In the genomic region with DNA sequence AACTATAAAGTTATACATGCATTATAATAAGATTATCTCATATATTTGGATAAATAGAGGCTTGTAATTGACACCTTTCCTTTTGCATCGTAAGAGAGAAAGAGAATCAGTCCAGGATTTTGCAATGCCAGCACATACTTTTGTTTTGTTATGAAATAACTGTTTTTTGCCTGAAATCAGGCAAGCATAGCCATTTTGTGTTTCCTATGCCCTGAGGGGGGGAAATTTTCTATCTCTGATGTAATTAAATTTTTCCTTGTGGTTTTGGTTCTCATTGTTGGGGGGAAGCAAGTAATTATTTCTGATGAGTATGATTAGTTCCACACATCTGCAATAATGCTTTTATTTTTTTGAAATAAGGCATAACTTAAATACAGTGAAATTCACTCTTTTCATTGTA, we compare ENCODE assay signal across 18 cellular contexts.
DNase-seq lines count a peak whose midpoint lies in the region; ATAC-seq and TF ChIP-seq lines count a peak whose summit lies in the region.
"Had no signal": no experiment of that assay in that cellular context is flagged by ENCODE, and none has a peak within 500 bp of the region (broad histone marks: within the 10 kb centered on the region; RNA-seq: fewer than 3 reads in every experiment).

No MANE protein-coding gene starts in this region.

- peaks cover 11% of the 10 kb centered on the region for H3K4me1 ChIP-seq in foreskin keratinocyte
- H3K4me1 ChIP-seq: gastrocnemius medialis, vagina had no signal

- ATAC-seq in foreskin keratinocyte (no peak), HG02938 (IDR thresholded peaks at IDR 0.05; ENCODE audit: unreplicated experiment) (no peak), GM19395 (IDR thresholded peaks at IDR 0.05; ENCODE audit: unreplicated experiment) (no peak)
- ATAC-seq: activated CD8-positive, alpha-beta T cell treated with anti-CD3 and anti-CD28 coated beads, Interleukin-2, amount 10 ng/mL, durations not matched to agents 7 days and 5 days; gastrocnemius medialis had no signal

- no peaks in the 10 kb centered on the region for H3K27me3 ChIP-seq in foreskin keratinocyte
- H3K27me3 ChIP-seq: gastrocnemius medialis, vagina had no signal

- H3K4me3 ChIP-seq in AG09309 (ENCODE audit: control insufficient read depth, low read depth, low read length), result no peak overlapping the region
- H3K4me3 ChIP-seq: gastrocnemius medialis, PC-9, vagina had no signal

- H3K27ac ChIP-seq in foreskin keratinocyte, result no peak overlapping the region
- H3K27ac ChIP-seq: gastrocnemius medialis, PC-9, vagina, WERI-Rb-1 had no signal

- peak; percentile 27 for DNase-seq in AG09309 (ENCODE audit: low read depth)
- DNase-seq in HCEC 1CT, result peak; percentile 20
- peak; percentile 41 for DNase-seq in astrocyte of the hippocampus (ENCODE audit: low read depth, low spot score)
- peak; percentile 56 to 75 for DNase-seq in foreskin keratinocyte
- DNase-seq in NCI-H2081 (lab: John Stamatoyannopoulos, UW), result no peak
- no peak for DNase-seq in DMS153 (lab: John Stamatoyannopoulos, UW)
- DNase-seq: activated CD8-positive, alpha-beta T cell treated with anti-CD3 and anti-CD28 coated beads, Interleukin-2, amount 10 ng/mL, durations not matched to agents 7 days and 5 days; dermis blood vessel endothelial cell; gastrocnemius medialis; Kasumi-1; mesendoderm; NCI-H1694; NCI-H524 treated with DMSO at 0.1 percent for 48 hours; PC-9; WERI-Rb-1 had no signal

- TF ChIP-seq CTCF in AG09309 (IDR thresholded peaks at IDR 0.05; ENCODE audit: control insufficient read depth, insufficient read depth, low read depth, low read length, missing control alignments), result no peak
- TF ChIP-seq CTCF in foreskin keratinocyte (conservative IDR thresholded peaks at IDR 0.05), result no peak

Comparison
In these comparisons a context has a peak if more than half of its experiments do, and no peak if none do; other contexts are left out.
1. DNase-seq: peak in AG09309 (single experiment), HCEC 1CT (single experiment), astrocyte of the hippocampus (single experiment) and foreskin keratinocyte (2 of 2); none in NCI-H2081 (0 of 2) and DMS153 (single experiment).